2 cellular contexts compared by ENCODE assay signal in the genomic region with DNA sequence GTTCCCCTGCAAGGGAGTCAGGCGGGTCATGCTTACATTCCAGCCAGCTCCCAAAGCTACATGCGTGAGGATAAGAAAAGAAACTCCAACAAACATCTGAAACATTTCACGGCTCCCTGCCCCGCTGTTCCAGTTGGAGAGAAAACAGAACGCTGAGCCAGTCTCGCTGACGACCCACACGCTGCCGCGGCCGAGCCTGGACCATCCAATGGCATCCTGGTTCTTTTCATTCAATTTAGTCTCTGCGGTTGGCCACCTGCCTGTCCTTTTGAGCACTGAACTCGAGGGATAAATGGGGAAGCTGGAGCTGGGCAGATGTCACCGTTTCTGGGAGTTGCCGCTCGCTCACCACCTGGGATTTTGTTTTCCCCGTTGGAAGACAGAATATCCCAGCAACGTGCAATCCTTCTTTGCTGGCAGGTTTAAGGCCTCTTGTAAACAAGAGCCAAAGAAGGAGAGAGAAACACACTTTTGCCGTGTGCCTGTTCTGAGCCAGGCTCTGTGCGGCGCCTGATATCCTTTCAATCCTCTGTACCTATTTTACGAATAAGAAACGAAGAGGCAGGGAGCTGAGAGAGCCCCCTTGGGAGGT.
TF ChIP-seq lines count a peak whose summit lies in the region.

No MANE protein-coding gene starts in this region.

TF ChIP-seq in liver, 16 proteins besides CTCF, POLR2A, EP300 and RAD21:
- TF ChIP-seq FOXA2 (IDR thresholded peaks at IDR 0.05) = no peak
- no peak for TF ChIP-seq HNF4G (IDR thresholded peaks at IDR 0.05)
- TF ChIP-seq EGR1 (IDR thresholded peaks at IDR 0.05; ENCODE audit: low read depth in 2 of 2) = no peak
- no peak for TF ChIP-seq SP1 (IDR thresholded peaks at IDR 0.05)
- TF ChIP-seq HNF4A (conservative IDR thresholded peaks at IDR 0.05) = no peak
- TF ChIP-seq, protein P1, sequence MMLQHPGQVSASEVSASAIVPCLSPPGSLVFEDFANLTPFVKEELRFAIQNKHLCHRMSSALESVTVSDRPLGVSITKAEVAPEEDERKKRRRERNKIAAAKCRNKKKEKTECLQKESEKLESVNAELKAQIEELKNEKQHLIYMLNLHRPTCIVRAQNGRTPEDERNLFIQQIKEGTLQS (IDR thresholded peaks at IDR 0.05) = no peak
- TF ChIP-seq, protein P2, sequence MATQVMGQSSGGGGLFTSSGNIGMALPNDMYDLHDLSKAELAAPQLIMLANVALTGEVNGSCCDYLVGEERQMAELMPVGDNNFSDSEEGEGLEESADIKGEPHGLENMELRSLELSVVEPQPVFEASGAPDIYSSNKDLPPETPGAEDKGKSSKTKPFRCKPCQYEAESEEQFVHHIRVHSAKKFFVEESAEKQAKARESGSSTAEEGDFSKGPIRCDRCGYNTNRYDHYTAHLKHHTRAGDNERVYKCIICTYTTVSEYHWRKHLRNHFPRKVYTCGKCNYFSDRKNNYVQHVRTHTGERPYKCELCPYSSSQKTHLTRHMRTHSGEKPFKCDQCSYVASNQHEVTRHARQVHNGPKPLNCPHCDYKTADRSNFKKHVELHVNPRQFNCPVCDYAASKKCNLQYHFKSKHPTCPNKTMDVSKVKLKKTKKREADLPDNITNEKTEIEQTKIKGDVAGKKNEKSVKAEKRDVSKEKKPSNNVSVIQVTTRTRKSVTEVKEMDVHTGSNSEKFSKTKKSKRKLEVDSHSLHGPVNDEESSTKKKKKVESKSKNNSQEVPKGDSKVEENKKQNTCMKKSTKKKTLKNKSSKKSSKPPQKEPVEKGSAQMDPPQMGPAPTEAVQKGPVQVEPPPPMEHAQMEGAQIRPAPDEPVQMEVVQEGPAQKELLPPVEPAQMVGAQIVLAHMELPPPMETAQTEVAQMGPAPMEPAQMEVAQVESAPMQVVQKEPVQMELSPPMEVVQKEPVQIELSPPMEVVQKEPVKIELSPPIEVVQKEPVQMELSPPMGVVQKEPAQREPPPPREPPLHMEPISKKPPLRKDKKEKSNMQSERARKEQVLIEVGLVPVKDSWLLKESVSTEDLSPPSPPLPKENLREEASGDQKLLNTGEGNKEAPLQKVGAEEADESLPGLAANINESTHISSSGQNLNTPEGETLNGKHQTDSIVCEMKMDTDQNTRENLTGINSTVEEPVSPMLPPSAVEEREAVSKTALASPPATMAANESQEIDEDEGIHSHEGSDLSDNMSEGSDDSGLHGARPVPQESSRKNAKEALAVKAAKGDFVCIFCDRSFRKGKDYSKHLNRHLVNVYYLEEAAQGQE (IDR thresholded peaks at IDR 0.05) = no peak
- peak in 1 of 2 donors; percentile 23 for TF ChIP-seq RXRA (IDR thresholded peaks at IDR 0.05)
- no peak for TF ChIP-seq TAF1 (conservative IDR thresholded peaks at IDR 0.05)
- no peak for TF ChIP-seq JUND (IDR thresholded peaks at IDR 0.05)
- TF ChIP-seq, protein P3, sequence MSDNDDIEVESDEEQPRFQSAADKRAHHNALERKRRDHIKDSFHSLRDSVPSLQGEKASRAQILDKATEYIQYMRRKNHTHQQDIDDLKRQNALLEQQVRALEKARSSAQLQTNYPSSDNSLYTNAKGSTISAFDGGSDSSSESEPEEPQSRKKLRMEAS (IDR thresholded peaks at IDR 0.05) = no peak
- TF ChIP-seq, protein P4, sequence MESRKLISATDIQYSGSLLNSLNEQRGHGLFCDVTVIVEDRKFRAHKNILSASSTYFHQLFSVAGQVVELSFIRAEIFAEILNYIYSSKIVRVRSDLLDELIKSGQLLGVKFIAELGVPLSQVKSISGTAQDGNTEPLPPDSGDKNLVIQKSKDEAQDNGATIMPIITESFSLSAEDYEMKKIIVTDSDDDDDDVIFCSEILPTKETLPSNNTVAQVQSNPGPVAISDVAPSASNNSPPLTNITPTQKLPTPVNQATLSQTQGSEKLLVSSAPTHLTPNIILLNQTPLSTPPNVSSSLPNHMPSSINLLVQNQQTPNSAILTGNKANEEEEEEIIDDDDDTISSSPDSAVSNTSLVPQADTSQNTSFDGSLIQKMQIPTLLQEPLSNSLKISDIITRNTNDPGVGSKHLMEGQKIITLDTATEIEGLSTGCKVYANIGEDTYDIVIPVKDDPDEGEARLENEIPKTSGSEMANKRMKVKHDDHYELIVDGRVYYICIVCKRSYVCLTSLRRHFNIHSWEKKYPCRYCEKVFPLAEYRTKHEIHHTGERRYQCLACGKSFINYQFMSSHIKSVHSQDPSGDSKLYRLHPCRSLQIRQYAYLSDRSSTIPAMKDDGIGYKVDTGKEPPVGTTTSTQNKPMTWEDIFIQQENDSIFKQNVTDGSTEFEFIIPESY (IDR thresholded peaks at IDR 0.05) = no peak
- no peak for TF ChIP-seq FOXA1 (IDR thresholded peaks at IDR 0.05)
- TF ChIP-seq NR2F2 (IDR thresholded peaks at IDR 0.05) = peak; percentile 77
- TF ChIP-seq YY1 (IDR thresholded peaks at IDR 0.05) = no peak
- no peak for TF ChIP-seq GABPA (IDR thresholded peaks at IDR 0.05 in 1 of 2, conservative IDR thresholded peaks at IDR 0.05 in 1 of 2)

TF ChIP-seq in HepG2, 621 proteins besides CTCF, POLR2A, EP300 and RAD21:
- TF ChIP-seq, protein P2 (IDR thresholded peaks at IDR 0.05; ENCODE audit: borderline replicate concordance in 1 of 2, low read depth in 1 of 2, low read length in 2 of 2) = no peak
- TF ChIP-seq PCBP2 (optimal IDR thresholded peaks at IDR 0.05; ENCODE audit: low read depth, low read length, poor library complexity, severe bottlenecking) (no peak), WIZ (CRISPR knock-in tag; IDR thresholded peaks at IDR 0.05) (no peak), NFE2 (CRISPR knock-in tag; IDR thresholded peaks at IDR 0.05) (no peak), ZNF670 (CRISPR knock-in tag; IDR thresholded peaks at IDR 0.05; ENCODE audit: borderline replicate concordance) (no peak), TRIM24 (CRISPR knock-in tag; IDR thresholded peaks at IDR 0.05) (no peak)
- TF ChIP-seq, protein P5, sequence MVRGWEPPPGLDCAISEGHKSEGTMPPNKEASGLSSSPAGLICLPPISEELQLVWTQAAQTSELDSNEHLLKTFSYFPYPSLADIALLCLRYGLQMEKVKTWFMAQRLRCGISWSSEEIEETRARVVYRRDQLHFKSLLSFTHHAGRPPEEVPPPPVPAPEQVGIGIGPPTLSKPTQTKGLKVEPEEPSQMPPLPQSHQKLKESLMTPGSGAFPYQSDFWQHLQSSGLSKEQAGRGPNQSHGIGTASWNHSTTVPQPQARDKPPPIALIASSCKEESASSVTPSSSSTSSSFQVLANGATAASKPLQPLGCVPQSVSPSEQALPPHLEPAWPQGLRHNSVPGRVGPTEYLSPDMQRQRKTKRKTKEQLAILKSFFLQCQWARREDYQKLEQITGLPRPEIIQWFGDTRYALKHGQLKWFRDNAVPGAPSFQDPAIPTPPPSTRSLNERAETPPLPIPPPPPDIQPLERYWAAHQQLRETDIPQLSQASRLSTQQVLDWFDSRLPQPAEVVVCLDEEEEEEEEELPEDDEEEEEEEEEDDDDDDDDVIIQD (CRISPR knock-in tag; IDR thresholded peaks at IDR 0.05; ENCODE audit: low read depth) = no peak
- TF ChIP-seq, protein P6, sequence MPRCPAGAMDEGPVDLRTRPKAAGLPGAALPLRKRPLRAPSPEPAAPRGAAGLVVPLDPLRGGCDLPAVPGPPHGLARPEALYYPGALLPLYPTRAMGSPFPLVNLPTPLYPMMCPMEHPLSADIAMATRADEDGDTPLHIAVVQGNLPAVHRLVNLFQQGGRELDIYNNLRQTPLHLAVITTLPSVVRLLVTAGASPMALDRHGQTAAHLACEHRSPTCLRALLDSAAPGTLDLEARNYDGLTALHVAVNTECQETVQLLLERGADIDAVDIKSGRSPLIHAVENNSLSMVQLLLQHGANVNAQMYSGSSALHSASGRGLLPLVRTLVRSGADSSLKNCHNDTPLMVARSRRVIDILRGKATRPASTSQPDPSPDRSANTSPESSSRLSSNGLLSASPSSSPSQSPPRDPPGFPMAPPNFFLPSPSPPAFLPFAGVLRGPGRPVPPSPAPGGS (CRISPR knock-in tag; IDR thresholded peaks at IDR 0.05) = no peak
- TF ChIP-seq, protein P7, sequence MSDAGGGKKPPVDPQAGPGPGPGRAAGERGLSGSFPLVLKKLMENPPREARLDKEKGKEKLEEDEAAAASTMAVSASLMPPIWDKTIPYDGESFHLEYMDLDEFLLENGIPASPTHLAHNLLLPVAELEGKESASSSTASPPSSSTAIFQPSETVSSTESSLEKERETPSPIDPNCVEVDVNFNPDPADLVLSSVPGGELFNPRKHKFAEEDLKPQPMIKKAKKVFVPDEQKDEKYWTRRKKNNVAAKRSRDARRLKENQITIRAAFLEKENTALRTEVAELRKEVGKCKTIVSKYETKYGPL (CRISPR knock-in tag; IDR thresholded peaks at IDR 0.05) = no peak
- TF ChIP-seq, protein P8, sequence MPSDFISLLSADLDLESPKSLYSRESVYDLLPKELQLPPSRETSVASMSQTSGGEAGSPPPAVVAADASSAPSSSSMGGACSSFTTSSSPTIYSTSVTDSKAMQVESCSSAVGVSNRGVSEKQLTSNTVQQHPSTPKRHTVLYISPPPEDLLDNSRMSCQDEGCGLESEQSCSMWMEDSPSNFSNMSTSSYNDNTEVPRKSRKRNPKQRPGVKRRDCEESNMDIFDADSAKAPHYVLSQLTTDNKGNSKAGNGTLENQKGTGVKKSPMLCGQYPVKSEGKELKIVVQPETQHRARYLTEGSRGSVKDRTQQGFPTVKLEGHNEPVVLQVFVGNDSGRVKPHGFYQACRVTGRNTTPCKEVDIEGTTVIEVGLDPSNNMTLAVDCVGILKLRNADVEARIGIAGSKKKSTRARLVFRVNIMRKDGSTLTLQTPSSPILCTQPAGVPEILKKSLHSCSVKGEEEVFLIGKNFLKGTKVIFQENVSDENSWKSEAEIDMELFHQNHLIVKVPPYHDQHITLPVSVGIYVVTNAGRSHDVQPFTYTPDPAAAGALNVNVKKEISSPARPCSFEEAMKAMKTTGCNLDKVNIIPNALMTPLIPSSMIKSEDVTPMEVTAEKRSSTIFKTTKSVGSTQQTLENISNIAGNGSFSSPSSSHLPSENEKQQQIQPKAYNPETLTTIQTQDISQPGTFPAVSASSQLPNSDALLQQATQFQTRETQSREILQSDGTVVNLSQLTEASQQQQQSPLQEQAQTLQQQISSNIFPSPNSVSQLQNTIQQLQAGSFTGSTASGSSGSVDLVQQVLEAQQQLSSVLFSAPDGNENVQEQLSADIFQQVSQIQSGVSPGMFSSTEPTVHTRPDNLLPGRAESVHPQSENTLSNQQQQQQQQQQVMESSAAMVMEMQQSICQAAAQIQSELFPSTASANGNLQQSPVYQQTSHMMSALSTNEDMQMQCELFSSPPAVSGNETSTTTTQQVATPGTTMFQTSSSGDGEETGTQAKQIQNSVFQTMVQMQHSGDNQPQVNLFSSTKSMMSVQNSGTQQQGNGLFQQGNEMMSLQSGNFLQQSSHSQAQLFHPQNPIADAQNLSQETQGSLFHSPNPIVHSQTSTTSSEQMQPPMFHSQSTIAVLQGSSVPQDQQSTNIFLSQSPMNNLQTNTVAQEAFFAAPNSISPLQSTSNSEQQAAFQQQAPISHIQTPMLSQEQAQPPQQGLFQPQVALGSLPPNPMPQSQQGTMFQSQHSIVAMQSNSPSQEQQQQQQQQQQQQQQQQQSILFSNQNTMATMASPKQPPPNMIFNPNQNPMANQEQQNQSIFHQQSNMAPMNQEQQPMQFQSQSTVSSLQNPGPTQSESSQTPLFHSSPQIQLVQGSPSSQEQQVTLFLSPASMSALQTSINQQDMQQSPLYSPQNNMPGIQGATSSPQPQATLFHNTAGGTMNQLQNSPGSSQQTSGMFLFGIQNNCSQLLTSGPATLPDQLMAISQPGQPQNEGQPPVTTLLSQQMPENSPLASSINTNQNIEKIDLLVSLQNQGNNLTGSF (CRISPR knock-in tag; IDR thresholded peaks at IDR 0.05) = no peak
- TF ChIP-seq, protein P9, sequence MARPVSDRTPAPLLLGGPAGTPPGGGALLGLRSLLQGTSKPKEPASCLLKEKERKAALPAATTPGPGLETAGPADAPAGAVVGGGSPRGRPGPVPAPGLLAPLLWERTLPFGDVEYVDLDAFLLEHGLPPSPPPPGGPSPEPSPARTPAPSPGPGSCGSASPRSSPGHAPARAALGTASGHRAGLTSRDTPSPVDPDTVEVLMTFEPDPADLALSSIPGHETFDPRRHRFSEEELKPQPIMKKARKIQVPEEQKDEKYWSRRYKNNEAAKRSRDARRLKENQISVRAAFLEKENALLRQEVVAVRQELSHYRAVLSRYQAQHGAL (CRISPR knock-in tag; IDR thresholded peaks at IDR 0.05; ENCODE audit: not compliant biosample characterization) = no peak
